ENCODE assay signal across 11 cellular contexts in the genomic region with DNA sequence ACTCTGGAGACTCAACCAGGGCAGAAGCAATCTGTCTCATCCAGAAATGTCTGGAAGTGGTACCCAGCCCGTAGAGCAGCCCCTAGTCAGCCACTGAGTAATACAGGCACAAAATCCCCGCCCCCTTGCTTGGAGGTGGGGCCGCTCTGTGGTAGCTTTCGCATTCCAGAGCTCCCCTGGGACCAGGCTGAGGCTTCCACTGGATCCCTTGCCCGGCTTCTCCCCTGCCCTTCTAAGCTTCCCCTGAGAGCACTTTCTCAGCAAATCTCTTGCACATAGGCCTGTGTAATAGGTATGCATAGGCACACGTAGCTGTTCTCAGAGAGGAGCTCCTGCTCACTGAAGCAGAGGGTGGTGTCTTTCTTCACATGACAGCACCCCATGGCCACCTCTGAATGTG.
DNase-seq lines count a peak whose midpoint lies in the region; ATAC-seq and TF ChIP-seq lines count a peak whose summit lies in the region.
"Had no signal": no experiment of that assay in that cellular context is flagged by ENCODE, and none has a peak within 500 bp of the region (broad histone marks: within the 10 kb centered on the region; RNA-seq: fewer than 3 reads in every experiment).

No MANE protein-coding gene starts in this region.

- no peaks in the 10 kb centered on the region for H3K9me3 Mint-ChIP-seq in nephron progenitor cell

- H3K4me3 Mint-ChIP-seq in nephron progenitor cell = no peak overlapping the region
- H3K4me3 Mint-ChIP-seq: activated T-cell treated with anti-CD3 and anti-CD28 coated beads, Interleukin-2, amount 50 U/mL, for 4 hours had no signal

- no peaks in the 10 kb centered on the region for H3K36me3 Mint-ChIP-seq in nephron progenitor cell (ENCODE audit: low read depth)

- DNase-seq in COLO829 (ENCODE audit: low spot score) (peak; percentile 36), HS-5 (ENCODE audit: low read depth) (peak; percentile 5), choroid plexus epithelial cell (ENCODE audit: low read depth) (peak; percentile 70), nephron progenitor cell (peak; percentile 88), NCI-H2196 treated with DMSO at 0.1 percent for 48 hours (lab: John Stamatoyannopoulos, UW; ENCODE audit: unreplicated experiment) (no peak), NCI-H146 (lab: John Stamatoyannopoulos, UW) (no peak)
- no peak for DNase-seq in activated CD4-positive, alpha-beta T cell treated with anti-CD3 and anti-CD28 coated beads for 1 hour
- DNase-seq: activated T-cell treated with anti-CD3 and anti-CD28 coated beads, Interleukin-2, amount 50 U/mL, for 4 hours; NCI-H1694 treated with DMSO at 0.1 percent for 48 hours had no signal

- H3K27me3 Mint-ChIP-seq in nephron progenitor cell (ENCODE audit: low read depth, poor library complexity) = peaks cover 51% of the 10 kb centered on the region

- H3K4me3 ChIP-seq in choroid plexus epithelial cell (ENCODE audit: low read depth, low read length) = no peak overlapping the region
- H3K4me3 ChIP-seq: GM12878 had no signal

- ATAC-seq in GM21526 (IDR thresholded peaks at IDR 0.05; ENCODE audit: low FRiP score, unreplicated experiment) = no peak
- ATAC-seq: activated T-cell treated with anti-CD3 and anti-CD28 coated beads, Interleukin-2, amount 50 U/mL, for 4 hours; GM12878 had no signal

- TF ChIP-seq CTCF in choroid plexus epithelial cell (conservative IDR thresholded peaks at IDR 0.05; ENCODE audit: low read depth, low read length) (no peak), nephron progenitor cell (IDR thresholded peaks at IDR 0.05) (no peak)

- H3K4me1 Mint-ChIP-seq in nephron progenitor cell = peaks cover 34% of the 10 kb centered on the region

- no peak overlapping the region for H3K27ac Mint-ChIP-seq in nephron progenitor cell

Comparison
In these comparisons a context has a peak if more than half of its experiments do, and no peak if none do; other contexts are left out.
1. DNase-seq: peak in COLO829 (single experiment), HS-5 (single experiment), choroid plexus epithelial cell (single experiment) and nephron progenitor cell (single experiment); none in NCI-H2196 treated with DMSO at 0.1 percent for 48 hours (single experiment), NCI-H146 (single experiment) and activated CD4-positive, alpha-beta T cell treated with anti-CD3 and anti-CD28 coated beads for 1 hour (single experiment).